Comparison of ENCODE assay signal across 7 cellular contexts in genomic region chr15:25850154-25851111, GRCh38. TPM values are rescaled to one million over a fixed set of nuclear protein-coding genes. Genes with fewer than 3 reads are reported as not detected.
A peak's percentile ranks its signal among the peaks of the same experiment; 100 is the strongest.
DNase-seq lines count a peak whose midpoint lies in the region; ATAC-seq and TF ChIP-seq lines count a peak whose summit lies in the region.

No MANE protein-coding gene starts in this region.

- H3K27me3 ChIP-seq in liver (ENCODE audit: control insufficient read depth in 4 of 4, insufficient read depth in 4 of 4, low read length in 3 of 4), result peaks cover 0 to 8% (median 0%) of the 10 kb centered on the region in 4 donors

- H3K4me1 ChIP-seq in liver (ENCODE audit: control insufficient read depth in 4 of 4, insufficient read depth in 4 of 4, low read length in 3 of 4), result no peaks in the 10 kb centered on the region

- peaks cover 3% of the 10 kb centered on the region for H3K27me3 Mint-ChIP-seq in activated B cell treated with CpG ODN at 0.5 μM for 24 hours

- H3K4me1 Mint-ChIP-seq in activated B cell treated with CpG ODN at 0.5 μM for 24 hours, result peaks cover 66% of the 10 kb centered on the region

- 11% methylated on average over 36 of the region's 36 CpGs for WGBS in liver

- peak overlapping the region; percentile 84 for H3K4me3 Mint-ChIP-seq in activated B cell treated with CpG ODN at 0.5 μM for 24 hours

- peak overlapping the region; percentile 46 to 69 for H3K27ac ChIP-seq in liver (ENCODE audit: low read depth in 1 of 2, low read length in 2 of 2)

- TF ChIP-seq CTCF in activated B cell treated with CpG ODN at 0.5 μM for 24 hours (IDR thresholded peaks at IDR 0.05) (no peak), choroid plexus epithelial cell (conservative IDR thresholded peaks at IDR 0.05; ENCODE audit: low read depth, low read length) (no peak), liver (IDR thresholded peaks at IDR 0.05; ENCODE audit: low read depth, low read length, missing input control) (no peak)

- no peaks in the 10 kb centered on the region for H3K9me3 Mint-ChIP-seq in activated B cell treated with CpG ODN at 0.5 μM for 24 hours

- H3K9me3 ChIP-seq in liver (ENCODE audit: control insufficient read depth in 4 of 4, low read length in 3 of 4), result no peaks in the 10 kb centered on the region

- H3K4me3 ChIP-seq in choroid plexus epithelial cell (ENCODE audit: low read depth, low read length) (peak overlapping the region; percentile 33), liver (ENCODE audit: low read depth in 1 of 3, low read length in 3 of 3) (peak overlapping the region in 1 of 3 donors; percentile 8)

- CTCF ChIA-PET in activated B cell treated with CpG ODN at 0.5 μM for 24 hours (lab: Charles Lee), result no interaction called here

- intact Hi-C loops in activated B cell treated with CpG ODN at 0.5 μM for 24 hours (cut with micrococcal nuclease), result loop anchor here (1.0 to 5.0 kb wide), 11 partner anchors 12 to 411 kb away; partner anchors contain the start of gene UBE3A

- H3K9ac ChIP-seq in liver (ENCODE audit: low read depth in 1 of 2, low read length in 2 of 2), result peak overlapping the region; percentile 19 to 39

- H3K27ac Mint-ChIP-seq in activated B cell treated with CpG ODN at 0.5 μM for 24 hours, result peak overlapping the region; percentile 93

- ATAC-seq in GM19395 (IDR thresholded peaks at IDR 0.05; ENCODE audit: unreplicated experiment) (peak; percentile 79), HG03439 (IDR thresholded peaks at IDR 0.05; ENCODE audit: unreplicated experiment) (peak; percentile 58), activated B cell treated with CpG ODN at 0.5 μM for 24 hours (ENCODE audit: low read depth) (peak; percentile 88)

- POLR2A ChIA-PET in activated B cell treated with CpG ODN at 0.5 μM for 24 hours (lab: Charles Lee), result interaction anchor here (0.9 kb wide), 1 partner anchor 89 kb away, joined by 4 read pairs; no protein-coding TSS in a partner anchor

- DNase-seq in activated B cell treated with CpG ODN at 0.5 μM for 24 hours, result peak; percentile 67
- DNase-seq in choroid plexus epithelial cell (ENCODE audit: low read depth), result peak; percentile 13
- peak; percentile 49 for DNase-seq in stimulated activated CD8-positive, alpha-beta memory T cell treated with anti-CD3 and anti-CD28 coated beads, Interleukin-12 subunit alpha, Interleukin-12 subunit beta, amount 100 ng/mL, for 1 hour (ENCODE audit: low read depth)
- no peak for DNase-seq in dermis blood vessel endothelial cell

- TF ChIP-seq RAD21 in liver (IDR thresholded peaks at IDR 0.05), result no peak

- H3K36me3 Mint-ChIP-seq in activated B cell treated with CpG ODN at 0.5 μM for 24 hours (ENCODE audit: low read depth), result no peaks in the 10 kb centered on the region

- H3K36me3 ChIP-seq in liver (ENCODE audit: control insufficient read depth in 4 of 4, insufficient read depth in 3 of 4, low read depth in 1 of 4, low read length in 3 of 4), result no peaks in the 10 kb centered on the region

TF ChIP-seq in liver, 16 proteins besides CTCF, POLR2A, EP300 and RAD21:
- TF ChIP-seq NR2F2 (IDR thresholded peaks at IDR 0.05) (no peak), TAF1 (conservative IDR thresholded peaks at IDR 0.05) (no peak), REST (IDR thresholded peaks at IDR 0.05) (no peak), GABPA (IDR thresholded peaks at IDR 0.05 in 1 of 2, conservative IDR thresholded peaks at IDR 0.05 in 1 of 2) (no peak), SP1 (IDR thresholded peaks at IDR 0.05) (no peak), EGR1 (IDR thresholded peaks at IDR 0.05; ENCODE audit: low read depth in 2 of 2) (no peak), HNF4G (IDR thresholded peaks at IDR 0.05) (no peak), YY1 (IDR thresholded peaks at IDR 0.05) (peak; percentile 27), FOXA1 (IDR thresholded peaks at IDR 0.05) (no peak)

RNA-seq across cellular contexts. Expression of gene ATP10A, which starts 12.7 kb away (rescaled TPM):
- total RNA-seq in activated B cell treated with CpG ODN at 0.5 μM for 24 hours, result not detected in 2 replicates
- total RNA-seq in liver, result 1 to 10 TPM in 1 of 2 donors, under 1 TPM in 1; 0.51 to 1.8 TPM
- under 1 TPM; 0.22 to 0.26 TPM for polyA plus RNA-seq in liver
- total RNA-seq in dermis blood vessel endothelial cell, result 0.05 and 0.17 TPM in 2 replicates
